In genomic region chr3:119322523-119323400, GRCh38 we compare ENCODE assay signal across 8 cellular contexts. TPM values are rescaled to one million over a fixed set of nuclear protein-coding genes. Genes with fewer than 3 reads are reported as not detected.
A peak's percentile ranks its signal among the peaks of the same experiment; 100 is the strongest.
DNase-seq lines count a peak whose midpoint lies in the region; ATAC-seq, FAIRE-seq and TF ChIP-seq lines count a peak whose summit lies in the region.

No MANE protein-coding gene starts in this region.

- TF ChIP-seq CTCF in vagina (IDR thresholded peaks at IDR 0.05) = peak in 1 of 3 experiments; percentile 7

- WGBS in right cardiac atrium = under 1% methylated on average over 84 of the region's 84 CpGs

- FAIRE-seq in GM12892 (lab: Jason Lieb, UNC) = peak; percentile 99

- H3K9me3 ChIP-seq in right cardiac atrium (ENCODE audit: control insufficient read depth, low read length) = no peaks in the 10 kb centered on the region
- H3K9me3 ChIP-seq in vagina = no peaks in the 10 kb centered on the region

- H3K36me3 ChIP-seq in vagina = no peaks in the 10 kb centered on the region

- H3K4me3 ChIP-seq in right cardiac atrium (ENCODE audit: low read length) (peak overlapping the region; percentile 71), vagina (peak overlapping the region; percentile 70 to 77)

- no peaks in the 10 kb centered on the region for H3K36me3 Mint-ChIP-seq in T-cell

- CTCF ChIA-PET in T-cell (lab: Charles Lee) = interaction anchor here (0.6 to 1.4 kb wide), 7 partner anchors 22 to 81 kb away, joined by 3 to 7 read pairs (median 3); partner anchors contain the start of gene ARHGAP31 (in 1 of the 2)

- ATAC-seq in HG02759 (IDR thresholded peaks at IDR 0.05; ENCODE audit: unreplicated experiment) (peak; percentile 86), T-cell (replicated peaks in 1 of 4) (peak; percentile 83 to 93 (median 92)), right cardiac atrium (peak; percentile 95 to 98)

- H3K4me1 ChIP-seq in right cardiac atrium (ENCODE audit: control insufficient read depth, insufficient read depth, low read length) (peaks cover 7% of the 10 kb centered on the region), vagina (peaks cover 20% of the 10 kb centered on the region)

- H3K9me3 Mint-ChIP-seq in T-cell = no peaks in the 10 kb centered on the region

- H3K27ac ChIP-seq in right cardiac atrium (ENCODE audit: low read length) = peak overlapping the region; percentile 48
- peak overlapping the region; percentile 94 for H3K27ac ChIP-seq in vagina

- peak overlapping the region; percentile 88 to 91 for H3K27ac Mint-ChIP-seq in T-cell

- peak; percentile 75 for DNase-seq in GM12892 (ENCODE audit: insufficient read length)
- DNase-seq in NCI-H128 (lab: John Stamatoyannopoulos, UW; ENCODE audit: unreplicated experiment) = peak; percentile 70
- peak; percentile 67 to 91 (median 84) for DNase-seq in T-cell
- DNase-seq in amniotic epithelial cell (ENCODE audit: low read depth) = peak; percentile 72
- DNase-seq in right cardiac atrium = peak; percentile 93 to 96 (median 95)
- peak; percentile 61 for DNase-seq in putamen (ENCODE audit: low spot score)
- DNase-seq in vagina (ENCODE audit: extremely low spot score in 2 of 2) = no peak

- no peaks in the 10 kb centered on the region for H3K27me3 Mint-ChIP-seq in T-cell

- H3K4me1 Mint-ChIP-seq in T-cell = peaks cover 17 to 20% (median 18%) of the 10 kb centered on the region in 3 donors

- intact Hi-C loops in right cardiac atrium (cut with DNase I) = no loop called here
- intact Hi-C loops in vagina (cut with DNase I) = no loop called here

- H3K27me3 ChIP-seq in right cardiac atrium (ENCODE audit: control insufficient read depth, insufficient read depth) (no peaks in the 10 kb centered on the region), vagina (no peaks in the 10 kb centered on the region)

- peak; percentile 86 for TF ChIP-seq POLR2A in GM12892 (IDR thresholded peaks at IDR 0.05; ENCODE audit: low read depth, low read length)
- TF ChIP-seq POLR2A in vagina (IDR thresholded peaks at IDR 0.05) = no peak

- peak overlapping the region; percentile 79 to 84 (median 80) for H3K4me3 Mint-ChIP-seq in T-cell

- POLR2A ChIA-PET in T-cell (lab: Charles Lee) = interaction anchor here in 1 of 2 donors (0.6 to 1.9 kb wide), 4 partner anchors 26 to 176 kb away, joined by 3 to 14 read pairs (median 4); partner anchors contain the start of genes ARHGAP31 and TMEM39A

RNA-seq across cellular contexts. Expression of gene ARHGAP31, which starts 28.6 kb away (rescaled TPM):
- 9.0 TPM for polyA plus RNA-seq in GM12892 (2012; ENCODE audit: missing spikeins)
- total RNA-seq in T-cell = 1 to 10 TPM; 2.7 to 5.1 (median 3.4) TPM
- total RNA-seq in right cardiac atrium = 10 to 100 TPM; 41.3 to 52.3 (median 48.5) TPM
- 14.6 TPM for polyA plus RNA-seq in right cardiac atrium
- 13.0 TPM for total RNA-seq in vagina

Comparison
In these comparisons a context has a peak if more than half of its experiments do, and no peak if none do; other contexts are left out.
1. DNase-seq: peak in GM12892 (single experiment), NCI-H128 (single experiment), T-cell (34 of 34), amniotic epithelial cell (single experiment), right cardiac atrium (3 of 3) and putamen (single experiment); none in vagina (0 of 2).
2. Peak in every context shown above with its lines, with median percentiles within 50 percentile points of each other: ATAC-seq.